Comparison of ENCODE assay signal across 8 cellular contexts in the genomic region with DNA sequence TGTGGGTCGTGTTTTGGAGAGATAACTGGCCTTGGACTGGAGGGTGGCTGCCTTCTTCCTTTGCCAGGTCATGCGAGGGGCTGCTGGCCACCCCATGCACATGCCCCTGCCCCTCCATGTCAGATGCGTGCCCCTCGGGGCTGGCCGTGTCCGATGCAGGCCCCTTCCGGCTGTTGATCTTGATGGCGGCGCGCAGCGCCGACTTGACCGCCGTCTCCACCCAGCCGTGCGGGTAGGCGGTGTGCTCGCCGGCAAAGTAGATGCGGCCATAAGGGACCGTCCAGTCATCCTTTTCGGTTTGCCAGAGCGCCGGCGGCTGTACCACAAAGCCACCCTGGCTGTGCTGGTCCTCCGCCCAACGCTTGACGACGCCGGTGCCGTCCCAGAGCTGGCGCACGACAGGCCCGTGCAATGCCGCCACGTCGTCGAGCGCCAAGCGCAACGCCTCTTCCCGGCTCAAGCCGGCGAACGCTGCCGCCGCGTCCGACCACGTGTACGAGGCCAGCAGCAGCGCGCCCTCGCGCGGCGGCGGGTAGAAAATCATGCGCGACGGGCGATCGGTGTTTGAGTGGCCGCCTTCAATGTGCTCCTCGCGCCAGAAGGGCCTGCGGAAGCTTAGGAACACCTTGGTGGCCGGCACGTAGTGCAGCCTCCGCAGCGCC. TPM values are rescaled to one million over a fixed set of nuclear protein-coding genes. Genes with fewer than 3 reads are reported as not detected.
DNase-seq lines count a peak whose midpoint lies in the region; ATAC-seq and TF ChIP-seq lines count a peak whose summit lies in the region.

No MANE protein-coding gene starts in this region.

- H3K4me3 ChIP-seq in HUES48 (ENCODE audit: low read depth, low read length): peak overlapping the region; percentile 64
- H3K4me3 ChIP-seq in mesenchymal stem cell (ENCODE audit: insufficient read depth in 1 of 2, low read depth in 1 of 2, low read length in 2 of 2): peak overlapping the region in 1 of 2 experiments; percentile 44

- H2BK120ac ChIP-seq in mesenchymal stem cell (ENCODE audit: low read depth, low read length): no peak overlapping the region

- H2AK5ac ChIP-seq in mesenchymal stem cell (ENCODE audit: low read length, severe bottlenecking): no peak overlapping the region

- no peak overlapping the region for H4K91ac ChIP-seq in mesenchymal stem cell (ENCODE audit: low read length)

- peak overlapping the region in 1 of 2 experiments; percentile 16 for H3K23ac ChIP-seq in mesenchymal stem cell (ENCODE audit: low read length in 2 of 2)

- H3K4me1 ChIP-seq in HUES48 (ENCODE audit: control insufficient read depth, insufficient read depth, low read length) (peaks cover 6% of the 10 kb centered on the region; the same call in 1 of the 2 replicates), mesenchymal stem cell (ENCODE audit: control insufficient read depth, insufficient read depth, low read depth, low read length) (peaks cover 11% of the 10 kb centered on the region)

- H3K14ac ChIP-seq in mesenchymal stem cell (ENCODE audit: low read length in 2 of 2): peak overlapping the region in 1 of 2 experiments; percentile 68

- H2BK5ac ChIP-seq in mesenchymal stem cell (ENCODE audit: low read depth, low read length, poor library complexity, severe bottlenecking): no peak overlapping the region

- H3K9ac ChIP-seq in HUES48 (ENCODE audit: low read depth, low read length) (no peak overlapping the region), mesenchymal stem cell (ENCODE audit: low read length) (no peak overlapping the region)

- peak overlapping the region; percentile 47 for H3K4me2 ChIP-seq in mesenchymal stem cell (ENCODE audit: low read length, poor library complexity, severe bottlenecking)

- H3K79me1 ChIP-seq in mesenchymal stem cell (replicated peaks; ENCODE audit: low read length, poor library complexity, severe bottlenecking): peaks cover 2% of the 10 kb centered on the region

- peak overlapping the region in 1 of 2 experiments; percentile 40 for H3K18ac ChIP-seq in mesenchymal stem cell (ENCODE audit: low read depth in 1 of 2, low read length in 2 of 2)

- WGBS in mesenchymal stem cell: 49% methylated on average over 66 of the region's 71 CpGs

- H2BK12ac ChIP-seq in mesenchymal stem cell (ENCODE audit: low read length in 2 of 2): peak overlapping the region in 1 of 2 experiments; percentile 84

- TF ChIP-seq CTCF in AG09319 (IDR thresholded peaks at IDR 0.05; ENCODE audit: low read depth, low read length): peak; percentile 64

- H3K9me3 ChIP-seq in HUES48 (ENCODE audit: control insufficient read depth, insufficient read depth, low read length) (no peaks in the 10 kb centered on the region), mesenchymal stem cell (ENCODE audit: control insufficient read depth, low read length) (no peaks in the 10 kb centered on the region)

- H2AFZ ChIP-seq in mesenchymal stem cell (ENCODE audit: low read depth, low read length): no peak overlapping the region

- H3K4ac ChIP-seq in mesenchymal stem cell (ENCODE audit: low read depth in 1 of 2, low read length in 2 of 2): peak overlapping the region in 1 of 2 experiments; percentile 18

- no peak for ATAC-seq in HG03196 (IDR thresholded peaks at IDR 0.05; ENCODE audit: unreplicated experiment)
- ATAC-seq in HG03280 (IDR thresholded peaks at IDR 0.05; ENCODE audit: unreplicated experiment): no peak

- H3K27ac ChIP-seq in HUES48 (ENCODE audit: low read depth, low read length) (peak overlapping the region; percentile 55), mesenchymal stem cell (ENCODE audit: low read length, poor library complexity, severe bottlenecking) (no peak overlapping the region)

- peaks cover 12% of the 10 kb centered on the region for H3K36me3 ChIP-seq in HUES48 (ENCODE audit: control insufficient read depth, insufficient read depth, low read length)
- H3K36me3 ChIP-seq in mesenchymal stem cell (ENCODE audit: control insufficient read depth in 1 of 2, insufficient read depth in 2 of 2, low read depth in 1 of 2, low read length in 2 of 2): peaks cover 20 to 42% of the 10 kb centered on the region in 2 experiments

- no peak overlapping the region for H2BK15ac ChIP-seq in mesenchymal stem cell (ENCODE audit: low read depth, poor library complexity, severe bottlenecking)

- DNase-seq in AG09319 (ENCODE audit: extremely low read depth, low read depth): no peak
- DNase-seq in activated CD4-positive, alpha-beta T cell treated with anti-CD3 and anti-CD28 coated beads, Interleukin-2, amount 50 U/mL, for 48 hours: peak; percentile 73 to 80
- peak; percentile 61 for DNase-seq in effector CD4-positive, alpha-beta T cell
- DNase-seq in mesenchymal stem cell: peak; percentile 60
- peak; percentile 50 for DNase-seq in stimulated activated CD8-positive, alpha-beta memory T cell treated with anti-CD3 and anti-CD28 coated beads, Interleukin-15, amount 100 ng/mL, for 24 hours (ENCODE audit: low read depth)

- H3K27me3 ChIP-seq in HUES48 (ENCODE audit: control insufficient read depth, insufficient read depth, low read length) (peaks cover 5% of the 10 kb centered on the region; the same call in 1 of the 2 replicates), mesenchymal stem cell (ENCODE audit: control insufficient read depth in 1 of 2, insufficient read depth in 1 of 2, low read length in 2 of 2) (peaks cover 0 to 8% of the 10 kb centered on the region in 2 experiments)

- peak overlapping the region; percentile 35 for H4K8ac ChIP-seq in mesenchymal stem cell (ENCODE audit: low read length)

RNA-seq across cellular contexts. Expression of a gene that starts 6.9 kb away (rescaled TPM):
- 0.36 TPM for polyA plus RNA-seq in mesenchymal stem cell (2013, experiment 1 of 2)
- 0.30 TPM for polyA plus RNA-seq in mesenchymal stem cell (2013, experiment 2 of 2)

RNA-seq across cellular contexts. Expression of a gene that starts 12.3 kb away (rescaled TPM):
- polyA plus RNA-seq in mesenchymal stem cell (2013, experiment 1 of 2): 51.0 TPM
- polyA plus RNA-seq in mesenchymal stem cell (2013, experiment 2 of 2): 50.4 TPM

RNA-seq across cellular contexts. Expression of a gene that starts 12.7 kb away (rescaled TPM):
- 107 TPM for polyA plus RNA-seq in mesenchymal stem cell (2013, experiment 1 of 2)
- 104 TPM for polyA plus RNA-seq in mesenchymal stem cell (2013, experiment 2 of 2)

RNA-seq across cellular contexts. Expression of a gene that starts 22.4 kb away (rescaled TPM):
- 46.8 TPM for polyA plus RNA-seq in mesenchymal stem cell (2013, experiment 1 of 2)
- polyA plus RNA-seq in mesenchymal stem cell (2013, experiment 2 of 2): 44.2 TPM

RNA-seq across cellular contexts. Expression of a gene that starts 38.9 kb away (rescaled TPM):
- 141 TPM for polyA plus RNA-seq in mesenchymal stem cell (2013, experiment 1 of 2)
- 146 TPM for polyA plus RNA-seq in mesenchymal stem cell (2013, experiment 2 of 2)
